Comparison of ENCODE assay signal across 19 cellular contexts in the genomic region with DNA sequence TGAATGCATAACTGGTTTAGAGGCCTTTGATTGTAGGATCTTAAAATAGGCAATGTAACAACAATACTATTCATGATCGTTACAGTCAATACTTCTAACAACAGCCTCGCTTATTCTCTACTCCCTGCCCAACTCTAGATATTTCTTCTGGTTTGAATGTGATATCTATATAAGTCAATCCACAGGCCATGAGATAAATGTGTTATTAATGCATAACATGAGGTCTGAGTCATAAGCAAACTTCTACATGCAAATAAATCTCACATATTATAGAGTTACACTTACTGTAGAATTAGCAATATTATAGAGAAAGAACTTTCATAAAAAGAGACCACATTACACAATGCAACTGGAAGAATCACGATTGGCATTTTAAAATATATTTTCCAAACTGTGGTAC. TPM values are rescaled to one million over a fixed set of nuclear protein-coding genes. Genes with fewer than 3 reads are reported as not detected.
DNase-seq lines count a peak whose midpoint lies in the region; ATAC-seq and TF ChIP-seq lines count a peak whose summit lies in the region.
"Had no signal": no experiment of that assay in that cellular context is flagged by ENCODE, and none has a peak within 500 bp of the region (broad histone marks: within the 10 kb centered on the region; RNA-seq: fewer than 3 reads in every experiment).

No MANE protein-coding gene starts in this region.

- no peaks in the 10 kb centered on the region for H3K9me3 ChIP-seq in adrenal gland (replicated peaks in 1 of 3)
- H3K9me3 ChIP-seq in liver (ENCODE audit: control insufficient read depth in 4 of 4, low read length in 3 of 4): no peaks in the 10 kb centered on the region
- H3K9me3 ChIP-seq in PC-9 (ENCODE audit: insufficient read depth, low read depth): no peaks in the 10 kb centered on the region
- H3K9me3 ChIP-seq: BE2C had no signal

- peak; percentile 46 for ATAC-seq in GM18502 (IDR thresholded peaks at IDR 0.05; ENCODE audit: poor library complexity, unreplicated experiment)
- ATAC-seq: K562 had no signal

- H3K36me3 ChIP-seq in adrenal gland (replicated peaks in 1 of 2): no peaks in the 10 kb centered on the region
- peaks cover 0 to 2% (median 0%) of the 10 kb centered on the region in 4 donors for H3K36me3 ChIP-seq in liver (ENCODE audit: control insufficient read depth in 4 of 4, insufficient read depth in 3 of 4, low read depth in 1 of 4, low read length in 3 of 4)
- no peaks in the 10 kb centered on the region for H3K36me3 ChIP-seq in PC-9 (ENCODE audit: low read depth)
- H3K36me3 ChIP-seq: BE2C had no signal

- H3F3A ChIP-seq in PC-9 (ENCODE audit: insufficient read depth, low read depth): no peaks in the 10 kb centered on the region

- no peaks in the 10 kb centered on the region for H3K27me3 ChIP-seq in adrenal gland
- H3K27me3 ChIP-seq in liver (ENCODE audit: control insufficient read depth in 4 of 4, insufficient read depth in 4 of 4, low read length in 3 of 4): no peaks in the 10 kb centered on the region
- H3K27me3 ChIP-seq in PC-9 (ENCODE audit: insufficient read depth, low read depth): peaks cover 33% of the 10 kb centered on the region; the same call in 1 of the 2 replicates

- no peak overlapping the region for H3K4me2 ChIP-seq in PC-9

- no peaks in the 10 kb centered on the region for H4K20me1 ChIP-seq in PC-9 (ENCODE audit: insufficient read depth)

- H3K9me2 ChIP-seq in PC-9 (ENCODE audit: insufficient read depth): no peaks in the 10 kb centered on the region

- POLR2A ChIA-PET in PC-9 (lab: Charles Lee; ENCODE audit: unreplicated experiment): no interaction called here

- WGBS in adrenal gland, 4 donors: 67 to 79% (median 72%) methylated on average over 3 of the region's 3 CpGs
- WGBS in liver: 48% methylated on average over 3 of the region's 3 CpGs

- DNase-seq in adrenal gland (no peak), PC-9 (no peak), islet precursor cell (no peak), SKM-1 treated with dmso at 0.1 percent for 144 hours (lab: John Stamatoyannopoulos, UW; ENCODE audit: unreplicated experiment) (no peak)
- DNase-seq: BE2C; CD4-positive, CD25-positive, alpha-beta regulatory T cell; GF-D8; NCI-H1105; NCI-H2081 treated with DMSO at 0.1 percent for 48 hours; NCI-H510A; NCI-H748 treated with DMSO at 0.1 percent for 48 hours; NK-92 treated with Interleukin-12 subunit alpha and Interleukin-12 subunit beta, amount 100 ng/mL, for 24 hours; SIG-M5 had no signal

- H3K9ac ChIP-seq in liver (ENCODE audit: low read depth in 1 of 2, low read length in 2 of 2): peak overlapping the region in 1 of 2 donors; percentile 49

- TF ChIP-seq RAD21 in liver (IDR thresholded peaks at IDR 0.05): no peak

- no peak for TF ChIP-seq POLR2A in adrenal gland (IDR thresholded peaks at IDR 0.05)

- no peaks in the 10 kb centered on the region for H3K79me2 ChIP-seq in PC-9 (ENCODE audit: low read depth)

- CTCF ChIA-PET in PC-9 (lab: Charles Lee): no interaction called here

- no peak overlapping the region for H2AFZ ChIP-seq in PC-9

- H3K27ac ChIP-seq in adrenal gland (peak overlapping the region; percentile 20 to 75 (median 60)), liver (ENCODE audit: low read depth in 1 of 2, low read length in 2 of 2) (peak overlapping the region; percentile 91 to 94), PC-9 (no peak overlapping the region)

- H3K4me1 ChIP-seq in adrenal gland (replicated peaks in 1 of 2) (peaks cover 0 to 9% of the 10 kb centered on the region in 2 donors), liver (ENCODE audit: control insufficient read depth in 4 of 4, insufficient read depth in 4 of 4, low read length in 3 of 4) (peaks cover 0 to 40% (median 9%) of the 10 kb centered on the region in 4 donors), PC-9 (replicated peaks; ENCODE audit: insufficient read depth) (no peaks in the 10 kb centered on the region)
- H3K4me1 ChIP-seq: BE2C had no signal

- H3K4me3 ChIP-seq in adrenal gland (no peak overlapping the region), liver (ENCODE audit: low read depth in 1 of 3, low read length in 3 of 3) (no peak overlapping the region), PC-9 (no peak overlapping the region)
- H3K4me3 ChIP-seq: K562 had no signal

- intact Hi-C loops in adrenal gland (cut with DNase I): no loop called here
- intact Hi-C loops in PC-9 (cut with micrococcal nuclease; ENCODE audit: unreplicated experiment): no loop called here

- TF ChIP-seq CTCF in adrenal gland (IDR thresholded peaks at IDR 0.05): no peak
- TF ChIP-seq CTCF in liver (IDR thresholded peaks at IDR 0.05; ENCODE audit: low read depth, low read length, missing input control): no peak
- no peak for TF ChIP-seq CTCF in PC-9 (conservative IDR thresholded peaks at IDR 0.05)

- no TSS peak for BruUV-seq in PC-9 (replicated peaks; lab: Mats Ljungman, UMichigan)

TF ChIP-seq in liver, 16 proteins besides CTCF, POLR2A, EP300 and RAD21 (continues in another document):
- TF ChIP-seq GABPA (IDR thresholded peaks at IDR 0.05 in 1 of 2, conservative IDR thresholded peaks at IDR 0.05 in 1 of 2) (no peak), SP1 (IDR thresholded peaks at IDR 0.05) (no peak), FOXA2 (IDR thresholded peaks at IDR 0.05) (no peak), EGR1 (IDR thresholded peaks at IDR 0.05; ENCODE audit: low read depth in 2 of 2) (no peak), FOXA1 (IDR thresholded peaks at IDR 0.05) (no peak), TAF1 (conservative IDR thresholded peaks at IDR 0.05) (no peak), HNF4A (conservative IDR thresholded peaks at IDR 0.05) (no peak), RXRA (IDR thresholded peaks at IDR 0.05) (no peak), JUND (IDR thresholded peaks at IDR 0.05) (no peak), NR2F2 (IDR thresholded peaks at IDR 0.05) (no peak), HNF4G (IDR thresholded peaks at IDR 0.05) (no peak)
- TF ChIP-seq, protein P1, sequence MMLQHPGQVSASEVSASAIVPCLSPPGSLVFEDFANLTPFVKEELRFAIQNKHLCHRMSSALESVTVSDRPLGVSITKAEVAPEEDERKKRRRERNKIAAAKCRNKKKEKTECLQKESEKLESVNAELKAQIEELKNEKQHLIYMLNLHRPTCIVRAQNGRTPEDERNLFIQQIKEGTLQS (IDR thresholded peaks at IDR 0.05): no peak
- TF ChIP-seq, protein P2, sequence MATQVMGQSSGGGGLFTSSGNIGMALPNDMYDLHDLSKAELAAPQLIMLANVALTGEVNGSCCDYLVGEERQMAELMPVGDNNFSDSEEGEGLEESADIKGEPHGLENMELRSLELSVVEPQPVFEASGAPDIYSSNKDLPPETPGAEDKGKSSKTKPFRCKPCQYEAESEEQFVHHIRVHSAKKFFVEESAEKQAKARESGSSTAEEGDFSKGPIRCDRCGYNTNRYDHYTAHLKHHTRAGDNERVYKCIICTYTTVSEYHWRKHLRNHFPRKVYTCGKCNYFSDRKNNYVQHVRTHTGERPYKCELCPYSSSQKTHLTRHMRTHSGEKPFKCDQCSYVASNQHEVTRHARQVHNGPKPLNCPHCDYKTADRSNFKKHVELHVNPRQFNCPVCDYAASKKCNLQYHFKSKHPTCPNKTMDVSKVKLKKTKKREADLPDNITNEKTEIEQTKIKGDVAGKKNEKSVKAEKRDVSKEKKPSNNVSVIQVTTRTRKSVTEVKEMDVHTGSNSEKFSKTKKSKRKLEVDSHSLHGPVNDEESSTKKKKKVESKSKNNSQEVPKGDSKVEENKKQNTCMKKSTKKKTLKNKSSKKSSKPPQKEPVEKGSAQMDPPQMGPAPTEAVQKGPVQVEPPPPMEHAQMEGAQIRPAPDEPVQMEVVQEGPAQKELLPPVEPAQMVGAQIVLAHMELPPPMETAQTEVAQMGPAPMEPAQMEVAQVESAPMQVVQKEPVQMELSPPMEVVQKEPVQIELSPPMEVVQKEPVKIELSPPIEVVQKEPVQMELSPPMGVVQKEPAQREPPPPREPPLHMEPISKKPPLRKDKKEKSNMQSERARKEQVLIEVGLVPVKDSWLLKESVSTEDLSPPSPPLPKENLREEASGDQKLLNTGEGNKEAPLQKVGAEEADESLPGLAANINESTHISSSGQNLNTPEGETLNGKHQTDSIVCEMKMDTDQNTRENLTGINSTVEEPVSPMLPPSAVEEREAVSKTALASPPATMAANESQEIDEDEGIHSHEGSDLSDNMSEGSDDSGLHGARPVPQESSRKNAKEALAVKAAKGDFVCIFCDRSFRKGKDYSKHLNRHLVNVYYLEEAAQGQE (IDR thresholded peaks at IDR 0.05): no peak
- TF ChIP-seq, protein P3, sequence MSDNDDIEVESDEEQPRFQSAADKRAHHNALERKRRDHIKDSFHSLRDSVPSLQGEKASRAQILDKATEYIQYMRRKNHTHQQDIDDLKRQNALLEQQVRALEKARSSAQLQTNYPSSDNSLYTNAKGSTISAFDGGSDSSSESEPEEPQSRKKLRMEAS (IDR thresholded peaks at IDR 0.05): no peak

RNA-seq across cellular contexts. Expression of a gene that starts 2.9 kb away (rescaled TPM):
- total RNA-seq in adrenal gland (1 to 10 TPM in 6 of 8 donors, under 1 TPM in 2; 0.74 to 4.8 (median 2.0) TPM), liver (1,000 to 10,000 TPM in 1 of 2 donors, 100 to 1,000 TPM in 1; 527 to 1,744 TPM), PC-9 (2021) (not detected in 2 replicates)
- polyA plus RNA-seq in adrenal gland (1 to 10 TPM; 2.1 to 6.3 (median 4.5) TPM), liver (1,000 to 10,000 TPM; 1,872 to 2,132 TPM)
- total RNA-seq: CD4-positive, CD25-positive, alpha-beta regulatory T cell; H1; OCI-LY7; RPMI7951 had no signal
- polyA plus RNA-seq: CD4-positive, CD25-positive, alpha-beta regulatory T cell; H1; K562 had no signal

RNA-seq across cellular contexts. Expression of a gene that starts 39.9 kb away (rescaled TPM):
- total RNA-seq in adrenal gland: 10 to 100 TPM; 17.8 to 52.8 (median 35.1) TPM
- 10 to 100 TPM; 24.8 to 52.4 (median 34.9) TPM for polyA plus RNA-seq in adrenal gland
- 10 to 100 TPM; 11.4 to 16.1 TPM for total RNA-seq in liver
- polyA plus RNA-seq in liver: 1 to 10 TPM; 4.4 to 5.1 TPM
- 5.9 and 9.4 TPM in 2 replicates for total RNA-seq in PC-9 (2021)

RNA-seq across cellular contexts. Expression of a gene that starts 40.1 kb away (rescaled TPM):
- total RNA-seq in adrenal gland: 10 to 100 TPM in 7 of 8 donors, 1 to 10 TPM in 1; 9.9 to 21.2 (median 15.9) TPM
- polyA plus RNA-seq in adrenal gland: 10 to 100 TPM in 2 of 3 donors, 1 to 10 TPM in 1; 8.4 to 38.6 (median 11.1) TPM
- total RNA-seq in liver: 10 to 100 TPM in 1 of 2 donors, 1 to 10 TPM in 1; 9.0 to 11.9 TPM
- polyA plus RNA-seq in liver: 10 to 100 TPM in 1 of 2 donors, 1 to 10 TPM in 1; 5.7 to 12.3 TPM
- 7.6 and 11.9 TPM in 2 replicates for total RNA-seq in PC-9 (2021)

RNA-seq across cellular contexts. Expression of a gene that starts 53.7 kb away (rescaled TPM):
- under 1 TPM in 3 of 8 donors, not detected in 5; 0.11 to 0.19 (median 0.14) TPM for total RNA-seq in adrenal gland
- polyA plus RNA-seq in adrenal gland: under 1 TPM; 0.07 to 0.27 (median 0.16) TPM
- 100 to 1,000 TPM in 1 of 2 donors, 10 to 100 TPM in 1; 31.9 to 167 TPM for total RNA-seq in liver
- polyA plus RNA-seq in liver: 100 to 1,000 TPM; 136 to 275 TPM
- total RNA-seq in PC-9 (2021): not detected in 2 replicates
- total RNA-seq: RPMI7951 had no signal

Comparison
In these comparisons a context has a peak if more than half of its experiments do, and no peak if none do; other contexts are left out.
1. RNA of a gene that starts 2.9 kb away (total RNA-seq): 527 to 1,744 TPM in liver; 0.74 to 4.8 TPM in adrenal gland and not detected in PC-9; every median in the first group is over 10 times any median in the second.